In genomic region chr12:100437038-100437841, GRCh38 we compare ENCODE assay signal across 1 cellular context.
TF ChIP-seq lines count a peak whose summit lies in the region.

No MANE protein-coding gene starts in this region.

TF ChIP-seq in K562, 482 proteins besides CTCF, POLR2A, EP300 and RAD21 (continued from another document):
- TF ChIP-seq SMARCA4 (IDR thresholded peaks at IDR 0.05) (peak; percentile 59; the same call in 1 of the 2 replicates), CLOCK (CRISPR knock-in tag; IDR thresholded peaks at IDR 0.05; ENCODE audit: borderline replicate concordance) (no peak), ZMIZ1 (IDR thresholded peaks at IDR 0.05; ENCODE audit: low read depth in 2 of 2, low read length in 2 of 2) (0 out of 4 replicates have a peak, but pooled peaks of 1 of the 2 experiments have one; percentile 23), SNRNP70 (optimal IDR thresholded peaks at IDR 0.05; ENCODE audit: low read depth, low read length) (no peak), SIN3A (IDR thresholded peaks at IDR 0.05; ENCODE audit: borderline replicate concordance in 2 of 2, control insufficient read depth in 1 of 2, low read depth in 2 of 2, low read length in 2 of 2) (no peak), ESRRA (IDR thresholded peaks at IDR 0.05; ENCODE audit: borderline replicate concordance, low read depth) (peak; percentile 86), ZBTB34 (CRISPR knock-in tag; IDR thresholded peaks at IDR 0.05) (no peak), HES1 (IDR thresholded peaks at IDR 0.05; ENCODE audit: low read depth) (peak; percentile 35; the same call in 1 of the 2 replicates), RFX1 (IDR thresholded peaks at IDR 0.05) (no peak), E2F1 (CRISPR knock-in tag; IDR thresholded peaks at IDR 0.05) (no peak), HIVEP1 (CRISPR knock-in tag; IDR thresholded peaks at IDR 0.05) (no peak), SUPT5H (IDR thresholded peaks at IDR 0.05) (no peak), HMBOX1 (IDR thresholded peaks at IDR 0.05) (peak; percentile 90), ZNF232 (CRISPR knock-in tag; IDR thresholded peaks at IDR 0.05) (no peak), TCF3 (CRISPR knock-in tag; IDR thresholded peaks at IDR 0.05) (peak; percentile 68), CBX5 (IDR thresholded peaks at IDR 0.05; ENCODE audit: borderline replicate concordance, low read depth) (no peak), CSDE1 (IDR thresholded peaks at IDR 0.05) (no peak), JUN (IDR thresholded peaks at IDR 0.05; ENCODE audit: borderline replicate concordance, low read depth, low read length) (0 out of 2 replicates have a peak, but pooled peaks have one; percentile 32), JUN (CRISPR knock-in tag; IDR thresholded peaks at IDR 0.05; ENCODE audit: borderline replicate concordance) (no peak), NBN (IDR thresholded peaks at IDR 0.05; ENCODE audit: low read depth) (no peak; the same call in 1 of the 2 replicates)
